ENCODE assay signal across 20 cellular contexts in genomic region chr1:55280731-55281130, GRCh38.
"Had no signal": no experiment of that assay in that cellular context is flagged by ENCODE, and none has a peak within 500 bp of the region (broad histone marks: within the 10 kb centered on the region; RNA-seq: fewer than 3 reads in every experiment).

No MANE protein-coding gene starts in this region.

- H3K4me3 Mint-ChIP-seq: activated CD4-positive, alpha-beta memory T cell treated with anti-CD3 and anti-CD28 coated beads, Interleukin-2, amount 10 ng/mL, durations not matched to agents 7 days and 5 days; activated naive CD4-positive, alpha-beta T cell treated with anti-CD3 and anti-CD28 coated beads, Interleukin-2, amount 50 U/mL, for 24 hours; activated T-cell treated with anti-CD3 and anti-CD28 coated beads, Interleukin-2, amount 50 U/mL, for 24 hours; stimulated activated effector memory CD8-positive, alpha-beta T cell treated with anti-CD3 and anti-CD28 coated beads, Interleukin-12 subunit alpha, Interleukin-12 subunit beta, amount 100 ng/mL, for 72 hours; WTC11 had no signal

- ATAC-seq: body of pancreas; foreskin keratinocyte; stimulated activated effector memory CD8-positive, alpha-beta T cell treated with anti-CD3 and anti-CD28 coated beads, Interleukin-12 subunit alpha, Interleukin-12 subunit beta, amount 100 ng/mL, for 72 hours; WTC11 had no signal

- H3K27me3 ChIP-seq: body of pancreas, foreskin keratinocyte had no signal

- H3K36me3 ChIP-seq: left ventricle myocardium inferior had no signal

- H3K4me1 ChIP-seq: body of pancreas, foreskin keratinocyte, parathyroid adenoma had no signal

- H3K27ac ChIP-seq: body of pancreas, coronary artery, epithelial cell of prostate, foreskin keratinocyte, left ventricle myocardium inferior, parathyroid adenoma had no signal

- H3K9me3 Mint-ChIP-seq: activated CD4-positive, alpha-beta memory T cell treated with anti-CD3 and anti-CD28 coated beads, Interleukin-2, amount 10 ng/mL, durations not matched to agents 7 days and 5 days; activated naive CD4-positive, alpha-beta T cell treated with anti-CD3 and anti-CD28 coated beads, Interleukin-2, amount 50 U/mL, for 24 hours; activated T-cell treated with anti-CD3 and anti-CD28 coated beads, Interleukin-2, amount 50 U/mL, for 24 hours; naive B cell; stimulated activated effector memory CD8-positive, alpha-beta T cell treated with anti-CD3 and anti-CD28 coated beads, Interleukin-12 subunit alpha, Interleukin-12 subunit beta, amount 100 ng/mL, for 72 hours; WTC11 had no signal

- H3K27ac Mint-ChIP-seq: activated CD4-positive, alpha-beta memory T cell treated with anti-CD3 and anti-CD28 coated beads, Interleukin-2, amount 10 ng/mL, durations not matched to agents 7 days and 5 days; activated naive CD4-positive, alpha-beta T cell treated with anti-CD3 and anti-CD28 coated beads, Interleukin-2, amount 50 U/mL, for 24 hours; activated T-cell treated with anti-CD3 and anti-CD28 coated beads, Interleukin-2, amount 50 U/mL, for 24 hours; naive B cell; stimulated activated effector memory CD8-positive, alpha-beta T cell treated with anti-CD3 and anti-CD28 coated beads, Interleukin-12 subunit alpha, Interleukin-12 subunit beta, amount 100 ng/mL, for 72 hours; WTC11 had no signal

- DNase-seq: activated CD4-positive, alpha-beta memory T cell treated with anti-CD3 and anti-CD28 coated beads, Interleukin-2, amount 10 ng/mL, durations not matched to agents 7 days and 5 days; activated CD4-positive, alpha-beta T cell treated with anti-CD3 and anti-CD28 coated beads for 4 hours; activated effector memory CD4-positive, alpha-beta T cell treated with Interleukin-2 at 50 U/mL for 16 hours; activated T-cell treated with anti-CD3 and anti-CD28 coated beads, Interleukin-2, amount 50 U/mL, for 24 hours; amniotic stem cell; body of pancreas; caudate nucleus; effector CD8-positive, alpha-beta T cell; foreskin keratinocyte; glutamatergic neuron; hypothalamus; left ventricle myocardium inferior; naive B cell; T-helper 2 cell had no signal

- H2AFZ ChIP-seq: parathyroid adenoma had no signal

- H3K36me3 Mint-ChIP-seq: activated naive CD4-positive, alpha-beta T cell treated with anti-CD3 and anti-CD28 coated beads, Interleukin-2, amount 50 U/mL, for 24 hours; naive B cell; stimulated activated effector memory CD8-positive, alpha-beta T cell treated with anti-CD3 and anti-CD28 coated beads, Interleukin-12 subunit alpha, Interleukin-12 subunit beta, amount 100 ng/mL, for 72 hours; WTC11 had no signal

- H3K4me3 ChIP-seq: body of pancreas, coronary artery, left ventricle myocardium inferior had no signal

- H3K79me2 ChIP-seq: parathyroid adenoma had no signal

- H3K9ac ChIP-seq: parathyroid adenoma had no signal

- H3K9me3 ChIP-seq: body of pancreas, left ventricle myocardium inferior had no signal
